Comparison of ENCODE assay signal across 9 cellular contexts in the genomic region with DNA sequence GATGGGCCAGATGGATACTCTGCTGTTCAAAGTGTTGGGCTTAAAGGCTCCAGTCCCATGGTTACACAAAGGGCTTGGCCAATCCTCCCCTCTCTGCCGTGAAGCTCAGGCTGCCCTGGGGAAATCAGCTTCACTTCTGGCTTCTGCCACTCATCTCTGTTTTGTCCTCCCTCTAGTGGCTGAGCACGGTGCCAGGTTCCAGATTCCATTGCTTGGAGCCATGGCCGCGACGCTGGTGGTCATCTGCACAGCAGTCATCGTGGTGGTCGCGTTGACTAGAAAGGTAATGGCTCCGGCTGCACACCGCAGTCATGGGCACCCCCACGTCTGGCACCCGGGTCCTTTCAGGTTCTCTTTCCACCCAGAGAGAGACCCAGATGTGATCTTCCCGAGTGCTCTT. TPM values are rescaled to one million over a fixed set of nuclear protein-coding genes. Genes with fewer than 3 reads are reported as not detected.
DNase-seq lines count a peak whose midpoint lies in the region; ATAC-seq, FAIRE-seq and TF ChIP-seq lines count a peak whose summit lies in the region.
"Had no signal": no experiment of that assay in that cellular context is flagged by ENCODE, and none has a peak within 500 bp of the region (broad histone marks: within the 10 kb centered on the region; RNA-seq: fewer than 3 reads in every experiment).

No MANE protein-coding gene starts in this region.

- CTCF ChIA-PET in T-cell (lab: Charles Lee) = interaction anchor here (0.6 to 2.6 kb wide), 9 partner anchors 9 to 745 kb away, joined by 3 to 10 read pairs (median 3); no protein-coding TSS in a partner anchor

- no peaks in the 10 kb centered on the region for H3K9me3 ChIP-seq in sigmoid colon

- peaks cover 17% of the 10 kb centered on the region for H3K36me3 Mint-ChIP-seq in T-cell
- H3K36me3 Mint-ChIP-seq in stimulated activated naive B cell treated with anti-CD40 and anti-IgM and Interleukin-4, amounts not matched to agents 10 μg/mL and 1 μg/mL and 100 μg/mL, for 72 hours = no peaks in the 10 kb centered on the region

- TF ChIP-seq EP300 in sigmoid colon (IDR thresholded peaks at IDR 0.05) = no peak

- no peaks in the 10 kb centered on the region for H3K27me3 Mint-ChIP-seq in T-cell
- H3K27me3 Mint-ChIP-seq in stimulated activated naive B cell treated with anti-CD40 and anti-IgM and Interleukin-4, amounts not matched to agents 10 μg/mL and 1 μg/mL and 100 μg/mL, for 72 hours = no peaks in the 10 kb centered on the region

- peak; percentile 76 for ATAC-seq in HG03354 (IDR thresholded peaks at IDR 0.05; ENCODE audit: poor library complexity, severe bottlenecking, unreplicated experiment)
- peak in 3 of 4 experiments; percentile 46 to 70 (median 53) for ATAC-seq in T-cell (replicated peaks in 1 of 4)
- peak; percentile 8 for ATAC-seq in esophagus mucosa
- peak; percentile 39 to 73 for ATAC-seq in stimulated activated naive B cell treated with anti-CD40 and anti-IgM and Interleukin-4, amounts not matched to agents 10 μg/mL and 1 μg/mL and 100 μg/mL, for 72 hours (replicated peaks)
- ATAC-seq in GM18870 (IDR thresholded peaks at IDR 0.05; ENCODE audit: unreplicated experiment) = no peak

- DNase-seq in EH (ENCODE audit: low read depth) (peak; percentile 47), T-cell (peak in 19 of 34 experiments; percentile 7 to 40 (median 27)), sigmoid colon (no peak), RCC 7860 (ENCODE audit: low spot score) (no peak)
- DNase-seq in stimulated activated naive B cell treated with anti-CD40 and anti-IgM and Interleukin-4, amounts not matched to agents 10 μg/mL and 1 μg/mL and 100 μg/mL, for 72 hours = peak; percentile 16

- peak overlapping the region; percentile 40 to 72 (median 51) for H3K4me3 Mint-ChIP-seq in T-cell
- no peak overlapping the region for H3K4me3 Mint-ChIP-seq in stimulated activated naive B cell treated with anti-CD40 and anti-IgM and Interleukin-4, amounts not matched to agents 10 μg/mL and 1 μg/mL and 100 μg/mL, for 72 hours

- H3K36me3 ChIP-seq in sigmoid colon = no peaks in the 10 kb centered on the region

- no peak for TF ChIP-seq POLR2A in sigmoid colon (IDR thresholded peaks at IDR 0.05)

- H3K4me1 Mint-ChIP-seq in T-cell = peaks cover 19 to 54% (median 27%) of the 10 kb centered on the region in 3 donors
- H3K4me1 Mint-ChIP-seq in stimulated activated naive B cell treated with anti-CD40 and anti-IgM and Interleukin-4, amounts not matched to agents 10 μg/mL and 1 μg/mL and 100 μg/mL, for 72 hours = peaks cover 28 to 36% of the 10 kb centered on the region in 2 donors

- no peaks in the 10 kb centered on the region for H3K27me3 ChIP-seq in sigmoid colon

- intact Hi-C loops in sigmoid colon (cut with DNase I) = no loop called here

- no peaks in the 10 kb centered on the region for H3K4me1 ChIP-seq in sigmoid colon

- H3K4me3 ChIP-seq in sigmoid colon = no peak overlapping the region

- no peak for FAIRE-seq in RCC 7860 (lab: Jason Lieb, UNC)
- FAIRE-seq: TTC549 had no signal

- no peak overlapping the region for H3K27ac ChIP-seq in sigmoid colon

- TF ChIP-seq CTCF in sigmoid colon (IDR thresholded peaks at IDR 0.05) = no peak

- POLR2A ChIA-PET in T-cell (lab: Charles Lee) = no interaction called here

- peak overlapping the region; percentile 70 to 74 for H3K27ac Mint-ChIP-seq in T-cell
- no peak overlapping the region for H3K27ac Mint-ChIP-seq in stimulated activated naive B cell treated with anti-CD40 and anti-IgM and Interleukin-4, amounts not matched to agents 10 μg/mL and 1 μg/mL and 100 μg/mL, for 72 hours

- WGBS in sigmoid colon, 2 donors = 75 to 80% methylated on average over 13 of the region's 13 CpGs

- H3K9me3 Mint-ChIP-seq in T-cell = no peaks in the 10 kb centered on the region
- H3K9me3 Mint-ChIP-seq in stimulated activated naive B cell treated with anti-CD40 and anti-IgM and Interleukin-4, amounts not matched to agents 10 μg/mL and 1 μg/mL and 100 μg/mL, for 72 hours = no peaks in the 10 kb centered on the region

RNA-seq across cellular contexts. Expression of a gene that starts 5.6 kb away (rescaled TPM):
- total RNA-seq in T-cell (10 to 100 TPM; 21.2 to 48.1 (median 39.9) TPM), esophagus mucosa (0.08 TPM), sigmoid colon (under 1 TPM in 1 of 4 donors, not detected in 3; 0.33 TPM)
- polyA plus RNA-seq in sigmoid colon = 1 to 10 TPM in 1 of 3 donors, not detected in 2; 7.9 TPM

Comparison
In these comparisons a context has a peak if more than half of its experiments do, and no peak if none do; other contexts are left out.
1. DNase-seq: peak in EH (single experiment), T-cell (19 of 34) and stimulated activated naive B cell treated with anti-CD40 and anti-IgM and Interleukin-4, amounts not matched to agents 10 μg/mL and 1 μg/mL and 100 μg/mL, for 72 hours (single experiment); none in sigmoid colon (single experiment) and RCC 7860 (single experiment).
2. H3K4me3 Mint-ChIP-seq: peak in T-cell (3 of 3); none in stimulated activated naive B cell treated with anti-CD40 and anti-IgM and Interleukin-4, amounts not matched to agents 10 μg/mL and 1 μg/mL and 100 μg/mL, for 72 hours (0 of 2).
3. RNA of a gene that starts 5.6 kb away (total RNA-seq): 21.2 to 48.1 TPM in T-cell; 0.08 TPM in esophagus mucosa (single experiment) and 0.33 TPM in sigmoid colon; every median in the first group is over 10 times any median in the second.